8 cellular contexts compared by ENCODE assay signal in genomic region chrX:57592894-57593215, GRCh38. TPM values are rescaled to one million over a fixed set of nuclear protein-coding genes. Genes with fewer than 3 reads are reported as not detected.
A peak's percentile ranks its signal among the peaks of the same experiment; 100 is the strongest.
DNase-seq lines count a peak whose midpoint lies in the region; ATAC-seq and TF ChIP-seq lines count a peak whose summit lies in the region.
"Not testable (repeated sequence)": the region's sequence is repeated elsewhere in the genome, so short reads cannot be mapped to it uniquely, and the experiment has no call there.

No MANE protein-coding gene starts in this region.

- H3K27ac ChIP-seq in left ventricle myocardium inferior (replicated peaks) (peak overlapping the region; percentile 93), aorta (ENCODE audit: low read depth in 1 of 2, low read length in 2 of 2) (peak overlapping the region in 1 of 2 donors; percentile 15)
- not testable (repeated sequence) for H3K27ac ChIP-seq in neutrophil

- H3K27me3 Mint-ChIP-seq in HFFc6 (ENCODE audit: insufficient read depth): not testable (repeated sequence)

- 0 out of 2 replicates have a peak, but pooled peaks have one; percentile 3 for TF ChIP-seq CTCF in GM12875 (IDR thresholded peaks at IDR 0.05; ENCODE audit: borderline replicate concordance, insufficient read depth, low read depth, low read length)
- not testable (repeated sequence) for TF ChIP-seq CTCF in HFFc6 (IDR thresholded peaks at IDR 0.05); astrocyte of the cerebellum (IDR thresholded peaks at IDR 0.05; ENCODE audit: low read depth, low read length, missing control alignments); left ventricle myocardium inferior (IDR thresholded peaks at IDR 0.05; ENCODE audit: borderline replicate concordance); neutrophil (IDR thresholded peaks at IDR 0.05)

- ATAC-seq in aorta (ENCODE audit: low FRiP score): peak; percentile 42

- 45 to 50% methylated on average over 13 to 14 of the region's 15 CpGs for WGBS in aorta, 2 donors

- not testable (repeated sequence) for H3K27ac Mint-ChIP-seq in HFFc6

- not testable (repeated sequence) for H3K9me3 Mint-ChIP-seq in HFFc6

- peak overlapping the region; percentile 53; the same call in 1 of the 2 replicates for H3K4me3 Mint-ChIP-seq in HFFc6

- not testable (repeated sequence) for H3K36me3 Mint-ChIP-seq in HFFc6 (ENCODE audit: low read depth)

- not testable (repeated sequence) for H3K9me3 ChIP-seq in left ventricle myocardium inferior (replicated peaks); neutrophil; aorta (ENCODE audit: control insufficient read depth, low read length)

- in situ Hi-C loops in SK-MEL-5 (cut with HindIII; ENCODE audit: low pct_unique_long_range_greater_than_20kb, low sequenced_read_pairs); astrocyte of the cerebellum (cut with HindIII; ENCODE audit: low sequenced_read_pairs): not testable (repeated sequence)

- H3K4me3 ChIP-seq in GM12875 (ENCODE audit: low read depth, low read length): peak overlapping the region; percentile 57
- H3K4me3 ChIP-seq in astrocyte of the cerebellum (ENCODE audit: low read depth, low read length): peak overlapping the region; percentile 34
- peak overlapping the region; percentile 72 for H3K4me3 ChIP-seq in left ventricle myocardium inferior
- H3K4me3 ChIP-seq in neutrophil (ENCODE audit: low read depth in 1 of 2, low read length in 1 of 2): peak overlapping the region; percentile 31 to 48
- peak overlapping the region; percentile 23 to 54 for H3K4me3 ChIP-seq in aorta (ENCODE audit: low read length in 2 of 2)

- H3K27me3 ChIP-seq in left ventricle myocardium inferior (ENCODE audit: low read depth); neutrophil; aorta (ENCODE audit: control insufficient read depth in 1 of 2, insufficient read depth in 2 of 2, low read length in 1 of 2): not testable (repeated sequence)

- intact Hi-C loops in left ventricle myocardium inferior (cut with micrococcal nuclease): loop anchor here (10.0 kb wide), 1 partner anchor 312 kb away; no protein-coding TSS in a partner anchor
- intact Hi-C loops in aorta (cut with DNase I): loop anchor here in 1 of 2 donors (10.0 kb wide), 1 partner anchor 312 kb away; no protein-coding TSS in a partner anchor

- peaks cover 42% of the 10 kb centered on the region for H3K4me1 ChIP-seq in left ventricle myocardium inferior
- H3K4me1 ChIP-seq in neutrophil (ENCODE audit: control insufficient read depth in 1 of 2, insufficient read depth in 1 of 2, low read depth in 1 of 2, low read length in 1 of 2); aorta (ENCODE audit: control insufficient read depth in 1 of 2, insufficient read depth in 2 of 2, low read length in 2 of 2): not testable (repeated sequence)

- peaks cover 45% of the 10 kb centered on the region for H3K4me1 Mint-ChIP-seq in HFFc6 (ENCODE audit: low read depth)

- DNase-seq in HFFc6 (peak; percentile 12), LHCN-M2 (ENCODE audit: low read depth) (peak; percentile 30), SK-MEL-5 (ENCODE audit: low read depth, low spot score) (peak; percentile 37), left ventricle myocardium inferior (peak; percentile 19), aorta (peak in 1 of 2 donors; percentile 50)
- DNase-seq in astrocyte of the cerebellum (ENCODE audit: low read depth): not testable (repeated sequence)

- H3K36me3 ChIP-seq in left ventricle myocardium inferior; neutrophil; aorta (ENCODE audit: control insufficient read depth in 1 of 2, insufficient read depth in 2 of 2, low read length in 1 of 2): not testable (repeated sequence)

RNA-seq across cellular contexts. Expression of gene ZXDB, which starts 1.0 kb away (rescaled TPM):
- total RNA-seq in HFFc6 (2021; fragmentation: NEBNext Ultra II Directional; extraction: Animal tissue kit (Norgen Biotek cat#: 25700)): 1 to 10 TPM; 5.0 to 6.1 (median 5.8) TPM
- total RNA-seq in LHCN-M2 (2014; rRNA removed) (11.1 and 11.9 TPM in 2 replicates), left ventricle myocardium inferior (5.7 TPM), aorta (1 to 10 TPM; 8.3 to 8.6 TPM)
- polyA plus RNA-seq in LHCN-M2 (2012): 2.7 TPM
- total RNA-seq in SK-MEL-5 (2014; rRNA removed; shearing (Covaris generic)): 7.6 and 8.0 TPM in 2 replicates
- polyA plus RNA-seq in SK-MEL-5 (2015; cell fraction: cytosol; rRNA removed): 4.3 and 5.8 TPM in 2 replicates
- polyA plus RNA-seq in SK-MEL-5 (2015; cell fraction: nucleus; rRNA removed): 7.4 and 10.0 TPM in 2 replicates
- polyA plus RNA-seq in aorta: 1 to 10 TPM; 1.9 to 4.5 TPM
